ENCODE assay signal across 9 cellular contexts in the genomic region with DNA sequence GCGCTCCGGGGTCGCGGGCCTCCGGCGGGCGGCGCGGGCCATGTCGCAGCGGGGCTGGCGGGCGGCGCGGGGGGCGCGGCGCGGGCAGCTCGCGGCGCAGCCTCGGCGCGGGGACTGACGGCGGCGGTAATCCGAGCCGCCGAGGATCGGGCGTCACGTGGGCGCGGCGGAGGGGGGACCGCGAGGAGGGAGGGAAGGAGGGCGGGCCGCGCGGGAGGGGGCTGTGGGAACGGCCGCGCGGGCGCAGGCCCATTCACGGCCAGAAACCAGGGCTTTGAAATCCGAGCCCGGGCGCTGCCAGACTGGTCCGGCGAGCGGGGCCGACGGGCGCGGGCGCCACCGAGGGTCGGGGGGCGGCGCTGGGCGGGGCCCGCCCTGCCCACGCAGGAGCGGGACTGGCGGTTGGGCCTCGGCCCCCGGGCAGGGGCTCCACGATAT. TPM values are rescaled to one million over a fixed set of nuclear protein-coding genes. Genes with fewer than 3 reads are reported as not detected.
DNase-seq lines count a peak whose midpoint lies in the region; ATAC-seq, FAIRE-seq and TF ChIP-seq lines count a peak whose summit lies in the region.
"Had no signal": no experiment of that assay in that cellular context is flagged by ENCODE, and none has a peak within 500 bp of the region (broad histone marks: within the 10 kb centered on the region; RNA-seq: fewer than 3 reads in every experiment).

A gene with protein sequence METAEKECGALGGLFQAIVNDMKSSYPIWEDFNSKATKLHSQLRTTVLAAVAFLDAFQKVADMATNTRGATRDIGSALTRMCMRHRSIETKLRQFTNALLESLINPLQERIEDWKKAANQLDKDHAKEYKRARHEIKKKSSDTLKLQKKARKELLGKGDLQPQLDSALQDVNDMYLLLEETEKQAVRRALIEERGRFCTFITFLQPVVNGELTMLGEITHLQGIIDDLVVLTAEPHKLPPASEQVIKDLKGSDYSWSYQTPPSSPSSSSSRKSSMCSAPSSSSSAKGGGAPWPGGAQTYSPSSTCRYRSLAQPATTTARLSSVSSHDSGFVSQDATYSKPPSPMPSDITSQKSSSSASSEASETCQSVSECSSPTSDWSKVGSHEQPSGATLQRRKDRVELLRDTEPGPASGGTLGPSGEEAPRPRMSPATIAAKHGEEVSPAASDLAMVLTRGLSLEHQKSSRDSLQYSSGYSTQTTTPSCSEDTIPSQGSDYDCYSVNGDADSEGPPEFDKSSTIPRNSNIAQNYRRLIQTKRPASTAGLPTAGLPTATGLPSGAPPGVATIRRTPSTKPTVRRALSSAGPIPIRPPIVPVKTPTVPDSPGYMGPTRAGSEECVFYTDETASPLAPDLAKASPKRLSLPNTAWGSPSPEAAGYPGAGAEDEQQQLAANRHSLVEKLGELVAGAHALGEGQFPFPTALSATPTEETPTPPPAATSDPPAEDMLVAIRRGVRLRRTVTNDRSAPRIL (minus strand): TSS at position 116 of the 438 bp plus-strand sequence. CDS start 262 bp downstream, outside the sequence.

- peak within 1 kb of the TSS; percentile 59 for H2AFZ ChIP-seq in K562 (ENCODE audit: low read depth, low read length)

- no TSS peak for BruUV-seq in K562 (replicated peaks; lab: Mats Ljungman, UMichigan)

- H3K4me3 ChIP-seq in BLaER1 (peak within 1 kb of the TSS; percentile 92), K562 (peak within 1 kb of the TSS; percentile 86), right cardiac atrium (ENCODE audit: low read length) (peak within 1 kb of the TSS; percentile 84)

- H3K79me2 ChIP-seq in K562 (ENCODE audit: control insufficient read depth, insufficient read depth, low read length) = peaks cover 46% of the 10 kb centered on the region

- no peaks in the 10 kb centered on the region for H3K9me1 ChIP-seq in K562 (ENCODE audit: control insufficient read depth, insufficient read depth, low read length)

- in situ Hi-C loops in K562 (cut with MboI) = no loop called here

- peak; percentile 51 for FAIRE-seq in K562 (lab: Jason Lieb, UNC)

- CTCF ChIA-PET in K562 (lab: Yijun Ruan, JAX; ENCODE audit: low intra/inter-chr PET ratio) = no interaction called here

- WGBS in K562 (ENCODE audit: insufficient coverage, low coverage, missing lambda C conversion rate) = 0% methylated on average over 10 of the region's 72 CpGs
- under 1% methylated on average over 72 of the region's 72 CpGs for WGBS in right cardiac atrium

- intact Hi-C loops in K562 (cut with micrococcal nuclease) (loop anchor here (5.0 kb wide), 2 partner anchors 51 to 86 kb away; no protein-coding TSS in a partner anchor), right cardiac atrium (cut with DNase I) (loop anchor here in 3 of 4 donors (5.0 to 10.0 kb wide), 3 partner anchors 49 to 89 kb away; no protein-coding TSS in a partner anchor), posterior vena cava (cut with DNase I) (no loop called here)

- peak; percentile 81 for DNase-seq in HCEC 1CT
- DNase-seq in NCI-H82 treated with DMSO at 0.1 percent for 48 hours (lab: John Stamatoyannopoulos, UW; ENCODE audit: unreplicated experiment) = peak; percentile 46
- peak; percentile 91 to 95 (median 94) for DNase-seq in K562 (ENCODE audit: extremely low read depth in 1 of 4, low spot score in 3 of 4)
- DNase-seq in right cardiac atrium = peak; percentile 86 to 95 (median 94)
- DNase-seq in posterior vena cava (ENCODE audit: low spot score) = peak; percentile 94
- DNase-seq in OCI-M2 (lab: John Stamatoyannopoulos, UW; ENCODE audit: unreplicated experiment) = no peak

- no peak for TF ChIP-seq RAD21 in K562 (CRISPR knock-in tag; conservative IDR thresholded peaks at IDR 0.05 in 1 of 2, IDR thresholded peaks at IDR 0.05 in 1 of 2)

- POLR2A ChIA-PET in K562 (lab: Yijun Ruan, JAX) = interaction anchor here (0.6 kb wide), 1 partner anchor 10 kb away, joined by 4 read pairs; no protein-coding TSS in a partner anchor

- H3K9ac ChIP-seq in BLaER1 = peak within 1 kb of the TSS; percentile 92
- peak within 1 kb of the TSS; percentile 83 to 99 for H3K9ac ChIP-seq in K562 (ENCODE audit: insufficient read depth in 1 of 2, low read depth in 2 of 2, low read length in 2 of 2)
- H3K9ac ChIP-seq: KMS-11 had no signal

- TF ChIP-seq EP300 in K562 (IDR thresholded peaks at IDR 0.05; ENCODE audit: low read length) = no peak

- H3K4me1 ChIP-seq in BLaER1 (peaks cover 89% of the 10 kb centered on the region), K562 (replicated peaks in 1 of 2; ENCODE audit: control insufficient read depth in 2 of 2, insufficient read depth in 2 of 2, low read length in 2 of 2) (peaks cover 15 to 86% of the 10 kb centered on the region in 2 experiments), right cardiac atrium (ENCODE audit: control insufficient read depth, insufficient read depth, low read length) (peaks cover 35% of the 10 kb centered on the region)

- no peak for TF ChIP-seq CTCF in K562 (IDR thresholded peaks at IDR 0.05 in 2 of 3, conservative IDR thresholded peaks at IDR 0.05 in 1 of 3; ENCODE audit: insufficient read depth in 2 of 3, low read depth in 1 of 3, low read length in 3 of 3)

- peak; percentile 85 for ATAC-seq in K562
- peak; percentile 57 to 62 for ATAC-seq in right cardiac atrium
- no peak for ATAC-seq in HG03565 (IDR thresholded peaks at IDR 0.05; ENCODE audit: unreplicated experiment)

- H3K9me3 ChIP-seq in BLaER1 (no peaks in the 10 kb centered on the region), K562 (replicated peaks; ENCODE audit: control insufficient read depth, insufficient read depth, low read depth, low read length) (no peaks in the 10 kb centered on the region), right cardiac atrium (ENCODE audit: control insufficient read depth, low read length) (no peaks in the 10 kb centered on the region)

- H3K27ac ChIP-seq in BLaER1 (peak within 1 kb of the TSS; percentile 90), K562 (ENCODE audit: extremely low read depth, low read depth, low read length) (peak within 1 kb of the TSS; percentile 82), right cardiac atrium (ENCODE audit: low read length) (peak within 1 kb of the TSS; percentile 66)
- H3K27ac ChIP-seq: KMS-11 had no signal

- TF ChIP-seq POLR2A in K562 (conservative IDR thresholded peaks at IDR 0.05) = no peak

- H3K4me2 ChIP-seq in BLaER1 = peak within 1 kb of the TSS; percentile 98
- H3K4me2 ChIP-seq in K562 (ENCODE audit: insufficient read depth, low read length) = peak within 1 kb of the TSS; percentile 79
- H3K4me2 ChIP-seq: KMS-11 had no signal

- H4K20me1 ChIP-seq in BLaER1 (peaks cover 39% of the 10 kb centered on the region), K562 (replicated peaks; ENCODE audit: control insufficient read depth, insufficient read depth, low read length) (peaks cover 9% of the 10 kb centered on the region; the same call in 1 of the 2 replicates)

- H3K36me3 ChIP-seq in BLaER1 = peaks cover 24% of the 10 kb centered on the region
- peaks cover 31% of the 10 kb centered on the region; the same call in 1 of the 3 replicates for H3K36me3 ChIP-seq in K562 (ENCODE audit: control insufficient read depth, insufficient read depth, low read length)

- H3K27me3 ChIP-seq in BLaER1 (no peaks in the 10 kb centered on the region), K562 (ENCODE audit: control insufficient read depth in 2 of 2, insufficient read depth in 2 of 2, low read length in 2 of 2) (no peaks in the 10 kb centered on the region), right cardiac atrium (ENCODE audit: control insufficient read depth, insufficient read depth) (no peaks in the 10 kb centered on the region)

TF ChIP-seq in K562, 482 proteins besides CTCF, POLR2A, EP300 and RAD21 (continues in another document):
- TF ChIP-seq, protein P1, sequence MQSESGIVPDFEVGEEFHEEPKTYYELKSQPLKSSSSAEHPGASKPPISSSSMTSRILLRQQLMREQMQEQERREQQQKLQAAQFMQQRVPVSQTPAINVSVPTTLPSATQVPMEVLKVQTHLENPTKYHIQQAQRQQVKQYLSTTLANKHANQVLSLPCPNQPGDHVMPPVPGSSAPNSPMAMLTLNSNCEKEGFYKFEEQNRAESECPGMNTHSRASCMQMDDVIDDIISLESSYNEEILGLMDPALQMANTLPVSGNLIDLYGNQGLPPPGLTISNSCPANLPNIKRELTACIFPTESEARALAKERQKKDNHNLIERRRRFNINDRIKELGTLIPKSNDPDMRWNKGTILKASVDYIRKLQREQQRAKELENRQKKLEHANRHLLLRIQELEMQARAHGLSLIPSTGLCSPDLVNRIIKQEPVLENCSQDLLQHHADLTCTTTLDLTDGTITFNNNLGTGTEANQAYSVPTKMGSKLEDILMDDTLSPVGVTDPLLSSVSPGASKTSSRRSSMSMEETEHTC (IDR thresholded peaks at IDR 0.05) = peak; percentile 49; the same call in 1 of the 2 replicates
- TF ChIP-seq POLR2G (IDR thresholded peaks at IDR 0.05; ENCODE audit: low read depth, low read length) = peak; percentile 77
- TF ChIP-seq NRF1 (conservative IDR thresholded peaks at IDR 0.05 in 1 of 2, IDR thresholded peaks at IDR 0.05 in 1 of 2) = peak; percentile 78 to 81; a peak in 2 of 4 replicates
- TF ChIP-seq ZNF12 (CRISPR knock-in tag; IDR thresholded peaks at IDR 0.05) = no peak

RNA-seq across cellular contexts. Expression of the gene that starts here (rescaled TPM):
- 15.0 and 50.2 TPM in 2 replicates for total RNA-seq in K562 (2011; cell fraction: chromatin; rRNA removed; ENCODE audit: low replicate concordance)
- total RNA-seq in K562 (2011; cell fraction: nucleolus; rRNA removed) = 41.7 and 44.2 TPM in 2 replicates
- total RNA-seq in K562 (2011; cell fraction: nucleoplasm; rRNA removed) = 20.2 and 24.3 TPM in 2 replicates
- total RNA-seq in K562 (2014; rRNA removed) = 15.4 and 22.4 TPM in 2 replicates
- 4.8 and 9.1 TPM in 2 replicates for total RNA-seq in K562 (2014; rRNA removed; fragmentation: Illumina TruSeq; extraction: Trizol)
- total RNA-seq in K562 (2015; rRNA removed; fragmentation: Illumina TruSeq; extraction: Trizol) = 20.6 and 24.2 TPM in 2 replicates
- total RNA-seq in K562 (2021) = 51.2 and 60.3 TPM in 2 replicates
- polyA plus RNA-seq in K562 (2011; rRNA removed) = 16.9 and 21.5 TPM in 2 replicates
- polyA plus RNA-seq in K562 (2011; cell fraction: cytosol; rRNA removed) = 13.3 and 40.6 TPM in 2 replicates
- 40.9 and 91.6 TPM in 2 replicates for polyA plus RNA-seq in K562 (2011; cell fraction: nucleus; rRNA removed)
- polyA plus RNA-seq in K562 (2012) = 55.8 and 57.7 TPM in 2 replicates
- 36.2 and 45.7 TPM in 2 replicates for polyA plus RNA-seq in K562 (2014; fragmentation: Illumina TruSeq; extraction: Trizol)
- polyA plus RNA-seq in K562 (2014; fragmentation: Nextera tagmentation; extraction: Ambion mirVana) = under 1 TPM; 0.11 to 0.32 TPM
- polyA plus RNA-seq in K562 (2014; rRNA removed) = 31.1 and 46.9 TPM in 2 replicates
- polyA minus RNA-seq in K562 (2011; rRNA and poly(A)+ RNA removed) = 6.7 and 12.5 TPM in 2 replicates
- polyA minus RNA-seq in K562 (2011; cell fraction: cytosol; rRNA and poly(A)+ RNA removed) = 27.2 and 41.8 TPM in 2 replicates
- polyA minus RNA-seq in K562 (2011; cell fraction: nucleus; rRNA and poly(A)+ RNA removed) = 20.1 and 25.2 TPM in 2 replicates
- total RNA-seq in right cardiac atrium = 10 to 100 TPM; 60.4 to 71.2 (median 67.7) TPM
- polyA plus RNA-seq in right cardiac atrium = 47.5 TPM
- 100 to 1,000 TPM; 116 to 145 TPM for total RNA-seq in posterior vena cava

Comparison
In these comparisons a context has a peak if more than half of its experiments do, and no peak if none do; other contexts are left out.
1. intact Hi-C loops: an anchor here in K562 (5.0 kb wide) and right cardiac atrium (5.0 to 10.0 kb wide); none called in posterior vena cava.